In genomic region chr9:100285080-100285479, GRCh38 we compare ENCODE assay signal across 21 cellular contexts.
DNase-seq lines count a peak whose midpoint lies in the region; ATAC-seq, FAIRE-seq and TF ChIP-seq lines count a peak whose summit lies in the region.
"Had no signal": no experiment of that assay in that cellular context is flagged by ENCODE, and none has a peak within 500 bp of the region (broad histone marks: within the 10 kb centered on the region; RNA-seq: fewer than 3 reads in every experiment).

No MANE protein-coding gene starts in this region.

- TF ChIP-seq RAD21 in K562 (CRISPR knock-in tag; conservative IDR thresholded peaks at IDR 0.05 in 1 of 2, IDR thresholded peaks at IDR 0.05 in 1 of 2) = no peak

- no peaks in the 10 kb centered on the region for H3K9me3 ChIP-seq in HEK293 (ENCODE audit: control insufficient read depth, insufficient read depth, low read depth, low read length)
- H3K9me3 ChIP-seq in K562 (replicated peaks; ENCODE audit: control insufficient read depth, insufficient read depth, low read depth, low read length) = peaks cover 5% of the 10 kb centered on the region
- H3K9me3 ChIP-seq in hepatocyte (ENCODE audit: low read depth) = peaks cover 6% of the 10 kb centered on the region
- H3K9me3 ChIP-seq: BE2C, Caco-2 had no signal

- CTCF ChIA-PET in HEK293 (lab: Yijun Ruan, JAX) (interaction anchor here (0.7 kb wide), 1 partner anchor 1047 kb away, joined by 3 read pairs; no protein-coding TSS in a partner anchor), K562 (lab: Yijun Ruan, JAX; ENCODE audit: low intra/inter-chr PET ratio) (no interaction called here)

- no peak for TF ChIP-seq POLR2A in K562 (conservative IDR thresholded peaks at IDR 0.05)

- intact Hi-C loops in K562 (cut with micrococcal nuclease) = loop anchor here (10.0 kb wide), 1 partner anchor 310 kb away; no protein-coding TSS in a partner anchor

- FAIRE-seq in K562 (lab: Jason Lieb, UNC) = no peak
- FAIRE-seq: A204.1, D721Med, G401.6, GM12892, GM18507, HTR-8/SVneo had no signal

- H3K4me1 ChIP-seq in HEK293 (ENCODE audit: control insufficient read depth, insufficient read depth, low read length) = no peaks in the 10 kb centered on the region
- peaks cover 0 to 17% of the 10 kb centered on the region in 2 experiments; a peak in 4 of 5 replicates for H3K4me1 ChIP-seq in K562 (replicated peaks in 1 of 2; ENCODE audit: control insufficient read depth in 2 of 2, insufficient read depth in 2 of 2, low read length in 2 of 2)
- H3K4me1 ChIP-seq in hepatocyte (ENCODE audit: insufficient read depth) = no peaks in the 10 kb centered on the region
- H3K4me1 ChIP-seq: Caco-2 had no signal

- no peaks in the 10 kb centered on the region for H3K9me1 ChIP-seq in K562 (ENCODE audit: control insufficient read depth, insufficient read depth, low read length)

- H3K36me3 ChIP-seq in HEK293 (ENCODE audit: control insufficient read depth in 2 of 2, insufficient read depth in 1 of 2, low read length in 2 of 2) (peaks cover 4 to 61% of the 10 kb centered on the region in 2 experiments), K562 (ENCODE audit: control insufficient read depth, insufficient read depth, low read length) (peaks cover 32% of the 10 kb centered on the region), hepatocyte (replicated peaks; ENCODE audit: insufficient read depth, low read depth) (peaks cover 3% of the 10 kb centered on the region)

- BruUV-seq in K562 (replicated peaks; lab: Mats Ljungman, UMichigan) = no TSS peak

- H2AFZ ChIP-seq in K562 (ENCODE audit: low read depth, low read length) (no peak overlapping the region), hepatocyte (no peak overlapping the region)
- H2AFZ ChIP-seq: GM23248 had no signal

- H3K27me3 ChIP-seq in K562 (ENCODE audit: control insufficient read depth in 2 of 2, insufficient read depth in 2 of 2, low read length in 2 of 2) = no peaks in the 10 kb centered on the region
- no peaks in the 10 kb centered on the region for H3K27me3 ChIP-seq in hepatocyte
- H3K27me3 ChIP-seq: BE2C had no signal

- DNase-seq in K562 (ENCODE audit: extremely low read depth in 1 of 4, low spot score in 3 of 4) (no peak), hepatocyte (ENCODE audit: low spot score) (no peak), NCI-H1105 treated with DMSO at 0.1 percent for 48 hours (lab: John Stamatoyannopoulos, UW) (no peak), NOMO-1 (lab: John Stamatoyannopoulos, UW; ENCODE audit: unreplicated experiment in 2 of 2) (no peak)
- DNase-seq in stimulated activated naive CD4-positive, alpha-beta T cell (lab: John Stamatoyannopoulos, UW) = no peak
- DNase-seq: ACHN; BE2C; C1 segment of cervical spinal cord; Caco-2; CD4-positive, alpha-beta T cell; GM23248; HCEC 1CT; HFFc6 had no signal

- H3K79me2 ChIP-seq in K562 (ENCODE audit: control insufficient read depth, insufficient read depth, low read length) (no peaks in the 10 kb centered on the region), hepatocyte (no peaks in the 10 kb centered on the region)

- POLR2A ChIA-PET in HEK293 (lab: Yijun Ruan, JAX) = no interaction called here
- POLR2A ChIA-PET in K562 (lab: Yijun Ruan, JAX) = no interaction called here

- no peaks in the 10 kb centered on the region for H4K20me1 ChIP-seq in K562 (replicated peaks; ENCODE audit: control insufficient read depth, insufficient read depth, low read length)
- H4K20me1 ChIP-seq in hepatocyte (ENCODE audit: insufficient read depth, poor library complexity, severe bottlenecking) = no peaks in the 10 kb centered on the region

- H3K9me2 ChIP-seq in hepatocyte (replicated peaks; ENCODE audit: insufficient read depth) = no peaks in the 10 kb centered on the region

- H3K9ac ChIP-seq in K562 (ENCODE audit: insufficient read depth in 1 of 2, low read depth in 2 of 2, low read length in 2 of 2) = no peak overlapping the region
- H3K9ac ChIP-seq: GM23248 had no signal

- in situ Hi-C loops in K562 (cut with MboI) = no loop called here

- H3K4me3 ChIP-seq in HEK293 (ENCODE audit: low read depth, low read length) = no peak overlapping the region
- H3K4me3 ChIP-seq in K562 = no peak overlapping the region
- H3K4me3 ChIP-seq in hepatocyte = no peak overlapping the region
- H3K4me3 ChIP-seq: GM23248 had no signal

- TF ChIP-seq EP300 in K562 (IDR thresholded peaks at IDR 0.05; ENCODE audit: low read length) = no peak

- H3K27ac ChIP-seq in HEK293 (ENCODE audit: extremely low read depth, low read depth, low read length) = no peak overlapping the region
- H3K27ac ChIP-seq in VCaP = peak overlapping the region; percentile 78
- no peak overlapping the region for H3K27ac ChIP-seq in K562 (ENCODE audit: extremely low read depth, low read depth, low read length)
- no peak overlapping the region for H3K27ac ChIP-seq in hepatocyte
- H3K27ac ChIP-seq: GM23248 had no signal

- TF ChIP-seq CTCF in HEK293 (tag by site-specific recombination; IDR thresholded peaks at IDR 0.05) (no peak), VCaP (conservative IDR thresholded peaks at IDR 0.05) (no peak), K562 (IDR thresholded peaks at IDR 0.05 in 2 of 3, conservative IDR thresholded peaks at IDR 0.05 in 1 of 3; ENCODE audit: insufficient read depth in 2 of 3, low read depth in 1 of 3, low read length in 3 of 3) (no peak), hepatocyte (IDR thresholded peaks at IDR 0.05; ENCODE audit: poor library complexity) (no peak)

- H3K4me2 ChIP-seq in K562 (ENCODE audit: insufficient read depth, low read length) (no peak overlapping the region), hepatocyte (no peak overlapping the region)

- no peak for ATAC-seq in K562

TF ChIP-seq in HEK293, 187 proteins besides CTCF, POLR2A, EP300 and RAD21:
- TF ChIP-seq ZNF48 (tag by site-specific recombination; IDR thresholded peaks at IDR 0.05) (no peak), SETDB1 (IDR thresholded peaks at IDR 0.05; ENCODE audit: insufficient read length, low read length) (peak; percentile 36), ZNF549 (tag by site-specific recombination; IDR thresholded peaks at IDR 0.05) (0 out of 2 replicates have a peak, but pooled peaks have one; percentile 18)

TF ChIP-seq in K562, 482 proteins besides CTCF, POLR2A, EP300 and RAD21:
- TF ChIP-seq TRIM28 (IDR thresholded peaks at IDR 0.05) = peak; percentile 93
- TF ChIP-seq, protein P1, sequence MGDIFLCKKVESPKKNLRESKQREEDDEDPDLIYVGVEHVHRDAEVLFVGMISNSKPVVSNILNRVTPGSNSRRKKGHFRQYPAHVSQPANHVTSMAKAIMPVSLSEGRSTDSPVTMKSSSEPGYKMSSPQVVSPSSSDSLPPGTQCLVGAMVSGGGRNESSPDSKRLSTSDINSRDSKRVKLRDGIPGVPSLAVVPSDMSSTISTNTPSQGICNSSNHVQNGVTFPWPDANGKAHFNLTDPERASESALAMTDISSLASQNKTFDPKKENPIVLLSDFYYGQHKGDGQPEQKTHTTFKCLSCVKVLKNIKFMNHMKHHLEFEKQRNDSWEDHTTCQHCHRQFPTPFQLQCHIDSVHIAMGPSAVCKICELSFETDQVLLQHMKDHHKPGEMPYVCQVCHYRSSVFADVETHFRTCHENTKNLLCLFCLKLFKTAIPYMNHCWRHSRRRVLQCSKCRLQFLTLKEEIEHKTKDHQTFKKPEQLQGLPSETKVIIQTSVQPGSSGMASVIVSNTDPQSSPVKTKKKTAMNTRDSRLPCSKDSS (IDR thresholded peaks at IDR 0.05; ENCODE audit: low read depth, partially characterized antibody) = peak; percentile 57
- peak; percentile 83 for TF ChIP-seq CBX5 (IDR thresholded peaks at IDR 0.05; ENCODE audit: borderline replicate concordance, low read depth)
- peak in 1 of 2 experiments; percentile 96; a peak in 2 of 3 replicates for TF ChIP-seq CBX3 (IDR thresholded peaks at IDR 0.05; ENCODE audit: borderline replicate concordance in 1 of 2, low read length in 2 of 2)
- TF ChIP-seq TRIM24 (IDR thresholded peaks at IDR 0.05) = peak in 1 of 2 experiments; percentile 51; a peak in 1 of 4 replicates
- TF ChIP-seq, protein P2, sequence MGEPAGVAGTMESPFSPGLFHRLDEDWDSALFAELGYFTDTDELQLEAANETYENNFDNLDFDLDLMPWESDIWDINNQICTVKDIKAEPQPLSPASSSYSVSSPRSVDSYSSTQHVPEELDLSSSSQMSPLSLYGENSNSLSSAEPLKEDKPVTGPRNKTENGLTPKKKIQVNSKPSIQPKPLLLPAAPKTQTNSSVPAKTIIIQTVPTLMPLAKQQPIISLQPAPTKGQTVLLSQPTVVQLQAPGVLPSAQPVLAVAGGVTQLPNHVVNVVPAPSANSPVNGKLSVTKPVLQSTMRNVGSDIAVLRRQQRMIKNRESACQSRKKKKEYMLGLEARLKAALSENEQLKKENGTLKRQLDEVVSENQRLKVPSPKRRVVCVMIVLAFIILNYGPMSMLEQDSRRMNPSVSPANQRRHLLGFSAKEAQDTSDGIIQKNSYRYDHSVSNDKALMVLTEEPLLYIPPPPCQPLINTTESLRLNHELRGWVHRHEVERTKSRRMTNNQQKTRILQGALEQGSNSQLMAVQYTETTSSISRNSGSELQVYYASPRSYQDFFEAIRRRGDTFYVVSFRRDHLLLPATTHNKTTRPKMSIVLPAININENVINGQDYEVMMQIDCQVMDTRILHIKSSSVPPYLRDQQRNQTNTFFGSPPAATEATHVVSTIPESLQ (CRISPR knock-in tag; IDR thresholded peaks at IDR 0.05) = no peak
- TF ChIP-seq ZNF175 (CRISPR knock-in tag; IDR thresholded peaks at IDR 0.05; ENCODE audit: low read depth) = no peak
- 0 out of 4 replicates have a peak, but pooled peaks of 1 of the 2 experiments have one; percentile 30 for TF ChIP-seq HDAC1 (IDR thresholded peaks at IDR 0.05)

Comparison
In these comparisons a context has a peak if more than half of its experiments do, and no peak if none do; other contexts are left out.
1. Of the 44 proteins assayed by ChIP-seq in both K562 and HEK293: peak only in K562: TRIM28; only in HEK293: SETDB1; in both: none; in neither: 42.